Comparison of ENCODE assay signal across 25 cellular contexts in the genomic region with DNA sequence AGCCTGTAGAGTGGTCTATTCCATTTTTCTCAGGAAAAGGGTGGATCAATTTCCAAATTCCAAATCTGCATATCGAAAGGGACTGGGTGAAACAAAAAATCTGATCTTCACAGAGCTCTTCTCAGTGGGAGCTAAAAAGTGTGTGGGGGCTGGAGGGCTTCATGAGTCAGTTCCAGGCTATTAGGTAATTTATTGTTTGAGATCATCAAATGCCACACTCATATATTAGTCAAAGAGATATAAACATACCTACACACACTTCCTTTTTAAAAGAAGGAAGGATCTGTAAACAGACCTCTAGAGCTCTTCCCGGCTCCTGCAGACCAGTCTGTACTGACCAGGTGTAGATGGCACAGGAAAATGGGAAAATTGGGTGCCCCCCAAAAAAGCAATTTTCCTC.
DNase-seq lines count a peak whose midpoint lies in the region; ATAC-seq and TF ChIP-seq lines count a peak whose summit lies in the region.
"Had no signal": no experiment of that assay in that cellular context is flagged by ENCODE, and none has a peak within 500 bp of the region (broad histone marks: within the 10 kb centered on the region; RNA-seq: fewer than 3 reads in every experiment).

No MANE protein-coding gene starts in this region.

- intact Hi-C loops in PC-9 (cut with micrococcal nuclease; ENCODE audit: unreplicated experiment) = no loop called here

- no peaks in the 10 kb centered on the region for H3K79me1 ChIP-seq in neuronal stem cell (ENCODE audit: low read depth, low read length)

- H2BK5ac ChIP-seq in neuronal stem cell (ENCODE audit: low read length) = no peak overlapping the region

- no peak overlapping the region for H3K14ac ChIP-seq in neuronal stem cell (ENCODE audit: low read length)

- peak overlapping the region; percentile 52 for H3K27ac ChIP-seq in PC-9
- H3K27ac ChIP-seq in neuronal stem cell (replicated peaks; ENCODE audit: low read length) = no peak overlapping the region
- H3K27ac ChIP-seq: body of pancreas, colonic mucosa, heart right ventricle, neural progenitor cell, psoas muscle, upper lobe of left lung had no signal

- no peak overlapping the region for H4K8ac ChIP-seq in neuronal stem cell (ENCODE audit: low read depth, low read length)

- BruUV-seq in PC-9 (replicated peaks; lab: Mats Ljungman, UMichigan) = no TSS peak

- H3F3A ChIP-seq in PC-9 (ENCODE audit: insufficient read depth, low read depth) = peaks cover 17% of the 10 kb centered on the region

- no peaks in the 10 kb centered on the region for H3K9me3 ChIP-seq in PC-9 (ENCODE audit: insufficient read depth, low read depth)
- no peaks in the 10 kb centered on the region for H3K9me3 ChIP-seq in neuronal stem cell (replicated peaks in 1 of 2; ENCODE audit: control insufficient read depth in 2 of 2, insufficient read depth in 1 of 2, low read depth in 1 of 2, low read length in 2 of 2)
- H3K9me3 ChIP-seq: body of pancreas, colonic mucosa, heart right ventricle, mucosa of descending colon, psoas muscle, upper lobe of left lung had no signal

- POLR2A ChIA-PET in PC-9 (lab: Charles Lee; ENCODE audit: unreplicated experiment) = no interaction called here

- H3K4me1 ChIP-seq in PC-9 (replicated peaks; ENCODE audit: insufficient read depth) = peaks cover 41% of the 10 kb centered on the region
- H3K4me1 ChIP-seq in neuronal stem cell (ENCODE audit: control insufficient read depth in 2 of 2, insufficient read depth in 1 of 2, low read depth in 1 of 2, low read length in 2 of 2) = peaks cover under 1 to 9% of the 10 kb centered on the region in 2 donors
- H3K4me1 ChIP-seq: colonic mucosa had no signal

- no peak overlapping the region for H3K9ac ChIP-seq in neuronal stem cell (ENCODE audit: low read depth, low read length, poor library complexity)
- H3K9ac ChIP-seq: neural progenitor cell had no signal

- no peaks in the 10 kb centered on the region for H3K9me2 ChIP-seq in PC-9 (ENCODE audit: insufficient read depth)

- no peaks in the 10 kb centered on the region for H4K20me1 ChIP-seq in PC-9 (ENCODE audit: insufficient read depth)

- H3K36me3 ChIP-seq in PC-9 (ENCODE audit: low read depth) (no peaks in the 10 kb centered on the region), neuronal stem cell (replicated peaks in 1 of 2; ENCODE audit: control insufficient read depth in 2 of 2, insufficient read depth in 2 of 2, low read length in 2 of 2) (no peaks in the 10 kb centered on the region)
- H3K36me3 ChIP-seq: colonic mucosa, heart right ventricle, neural progenitor cell, upper lobe of left lung had no signal

- H3K23ac ChIP-seq in neuronal stem cell (ENCODE audit: low read depth, low read length, poor library complexity) = no peak overlapping the region

- no peaks in the 10 kb centered on the region for H3K79me2 ChIP-seq in PC-9 (ENCODE audit: low read depth)

- no peak for TF ChIP-seq CTCF in PC-9 (conservative IDR thresholded peaks at IDR 0.05)
- TF ChIP-seq CTCF in epithelial cell of esophagus (IDR thresholded peaks at IDR 0.05; ENCODE audit: insufficient read depth, low read depth, low read length, missing control alignments) = no peak

- H2AK5ac ChIP-seq in neuronal stem cell (ENCODE audit: low read depth, low read length) = no peak overlapping the region

- no peak overlapping the region for H2BK12ac ChIP-seq in neuronal stem cell (ENCODE audit: low read length)

- H3K27me3 ChIP-seq in PC-9 (ENCODE audit: insufficient read depth, low read depth) (no peaks in the 10 kb centered on the region), neuronal stem cell (ENCODE audit: control insufficient read depth in 3 of 3, insufficient read depth in 3 of 3, low read depth in 1 of 3, low read length in 3 of 3) (no peaks in the 10 kb centered on the region)
- H3K27me3 ChIP-seq: body of pancreas, colonic mucosa, neural progenitor cell, upper lobe of left lung had no signal

- H2BK120ac ChIP-seq in neuronal stem cell (ENCODE audit: low read depth, low read length) = no peak overlapping the region

- H2AFZ ChIP-seq in PC-9 (no peak overlapping the region), neuronal stem cell (ENCODE audit: low read length) (no peak overlapping the region)
- H2AFZ ChIP-seq: GM23338, neural progenitor cell had no signal

- no peak overlapping the region for H2BK15ac ChIP-seq in neuronal stem cell (ENCODE audit: low read length)

- H3K4ac ChIP-seq in neuronal stem cell (ENCODE audit: low read length) = no peak overlapping the region

- H3K18ac ChIP-seq in neuronal stem cell (ENCODE audit: low read length) = no peak overlapping the region

- ATAC-seq in GM18519 (IDR thresholded peaks at IDR 0.05; ENCODE audit: low FRiP score, unreplicated experiment) (no peak), GM19324 (IDR thresholded peaks at IDR 0.05; ENCODE audit: low FRiP score, unreplicated experiment) (no peak)
- ATAC-seq: body of pancreas, GM23338, heart right ventricle, left ventricle myocardium superior, mucosa of descending colon, psoas muscle, T-cell had no signal

- no peak overlapping the region for H4K91ac ChIP-seq in neuronal stem cell (ENCODE audit: low read depth, low read length, poor library complexity)

- H3K4me2 ChIP-seq in PC-9 = peak overlapping the region; percentile 19; the same call in 1 of the 2 replicates
- no peak overlapping the region for H3K4me2 ChIP-seq in neuronal stem cell (ENCODE audit: insufficient read depth, low read length, poor library complexity, severe bottlenecking)
- H3K4me2 ChIP-seq: GM23338, neural progenitor cell had no signal

- no peak overlapping the region for H3K4me3 ChIP-seq in PC-9
- no peak overlapping the region for H3K4me3 ChIP-seq in epithelial cell of esophagus (ENCODE audit: low read length)
- H3K4me3 ChIP-seq in neuronal stem cell (ENCODE audit: low read length in 2 of 2) = no peak overlapping the region
- H3K4me3 ChIP-seq: body of pancreas, colonic mucosa, GM23338, heart right ventricle, mucosa of descending colon, neural progenitor cell, psoas muscle, upper lobe of left lung had no signal

- CTCF ChIA-PET in PC-9 (lab: Charles Lee) = no interaction called here

- DNase-seq in activated effector memory CD4-positive, alpha-beta T cell treated with anti-CD3 and anti-CD28 coated beads, Interleukin-2, amount 50 U/mL, for 16 hours = peak; percentile 25
- no peak for DNase-seq in activated effector memory CD4-positive, alpha-beta T cell treated with Interleukin-2 at 50 U/mL for 16 hours
- peak in 1 of 2 experiments; percentile 69 for DNase-seq in PC-9
- DNase-seq in epithelial cell of esophagus (ENCODE audit: low read depth) = peak; percentile 62
- no peak for DNase-seq in NCI-H1048 (lab: John Stamatoyannopoulos, UW)
- DNase-seq in neuronal stem cell (ENCODE audit: low spot score) = no peak
- DNase-seq: activated CD4-positive, alpha-beta T cell treated with anti-CD3 and anti-CD28 coated beads for 48 hours; activated naive CD8-positive, alpha-beta T cell treated with anti-CD3 and anti-CD28 coated beads for 36 hours; body of pancreas; colonic mucosa; heart right ventricle; KG1; left ventricle myocardium superior; mucosa of descending colon; NCI-H1105 treated with DMSO at 0.1 percent for 48 hours; NCI-H524 treated with DMSO at 0.1 percent for 48 hours; psoas muscle; Right ventricle myocardium superior; small intestine; T-cell; upper lobe of left lung had no signal

- WGBS in neuronal stem cell (ENCODE audit: extremely low coverage in 2 of 2, insufficient read length in 2 of 2, insufficient replicate concordance in 1 of 2), 2 donors = no CpG with 5 or more reads among the region's 2 CpGs

Comparison
In these comparisons a context has a peak if more than half of its experiments do, and no peak if none do; other contexts are left out.
1. DNase-seq: peak in activated effector memory CD4-positive, alpha-beta T cell treated with anti-CD3 and anti-CD28 coated beads, Interleukin-2, amount 50 U/mL, for 16 hours (single experiment) and epithelial cell of esophagus (single experiment); none in activated effector memory CD4-positive, alpha-beta T cell treated with Interleukin-2 at 50 U/mL for 16 hours (single experiment), NCI-H1048 (single experiment) and neuronal stem cell (single experiment).